7 cellular contexts compared by ENCODE assay signal in genomic region chr12:31326689-31327659, GRCh38. TPM values are rescaled to one million over a fixed set of nuclear protein-coding genes. Genes with fewer than 3 reads are reported as not detected.
DNase-seq lines count a peak whose midpoint lies in the region; ATAC-seq and TF ChIP-seq lines count a peak whose summit lies in the region.

No MANE protein-coding gene starts in this region.

- peaks cover 19% of the 10 kb centered on the region for H3K4me1 Mint-ChIP-seq in GM23338

- H3K27me3 Mint-ChIP-seq in GM23338 (ENCODE audit: insufficient read depth, low read depth, poor library complexity) = peaks cover 25% of the 10 kb centered on the region

- peak overlapping the region; percentile 83 for H3K4me2 ChIP-seq in GM23338

- H4K20me1 ChIP-seq in GM23338 (replicated peaks; ENCODE audit: insufficient read depth) = peaks cover 8% of the 10 kb centered on the region

- H3K27ac Mint-ChIP-seq in GM23338 = peak overlapping the region; percentile 99

- no peak for TF ChIP-seq CTCF in GM23338 (conservative IDR thresholded peaks at IDR 0.05; ENCODE audit: low read depth in 2 of 2)
- TF ChIP-seq CTCF in fibroblast of the aortic adventitia (IDR thresholded peaks at IDR 0.05; ENCODE audit: insufficient read depth, low read length) = no peak

- DNase-seq in GM23338 (ENCODE audit: low spot score) (no peak), SHP77 treated with DMSO at 0.1 percent for 48 hours (lab: John Stamatoyannopoulos, UW) (peak; percentile 58), fibroblast of the aortic adventitia (ENCODE audit: low read depth) (peak; percentile 32), sciatic nerve (ENCODE audit: low spot score) (no peak), NCI-H526 treated with DMSO at 0.1 percent for 48 hours (lab: John Stamatoyannopoulos, UW) (no peak), NCI-H2029 (lab: John Stamatoyannopoulos, UW) (no peak), activated gamma-delta T cell (lab: John Stamatoyannopoulos, UW) (no peak)

- no peak for ATAC-seq in GM23338
- ATAC-seq in sciatic nerve = peak; percentile 1

- H3F3A ChIP-seq in GM23338 (replicated peaks; ENCODE audit: low read depth) = no peaks in the 10 kb centered on the region

- H3K9me2 ChIP-seq in GM23338 (ENCODE audit: insufficient read depth) = no peaks in the 10 kb centered on the region

- H3K4me3 ChIP-seq in GM23338 (peak overlapping the region; percentile 53), fibroblast of the aortic adventitia (ENCODE audit: low read depth, low read length) (peak overlapping the region; percentile 91)

- H3K36me3 Mint-ChIP-seq in GM23338 (ENCODE audit: low read depth) = peaks cover 28% of the 10 kb centered on the region

- H3K9me3 Mint-ChIP-seq in GM23338 = peaks cover 6% of the 10 kb centered on the region

- H3K27ac ChIP-seq in GM23338 (ENCODE audit: low read depth) = peak overlapping the region; percentile 75

- H2AFZ ChIP-seq in GM23338 = no peak overlapping the region

- intact Hi-C loops in sciatic nerve (cut with DNase I) = no loop called here

- peaks cover 17% of the 10 kb centered on the region for H3K4me1 ChIP-seq in GM23338 (ENCODE audit: insufficient read depth)

- H3K79me2 ChIP-seq in GM23338 (replicated peaks; ENCODE audit: insufficient read depth) = peaks cover 43% of the 10 kb centered on the region

- H3K27me3 ChIP-seq in GM23338 (ENCODE audit: insufficient read depth) = no peaks in the 10 kb centered on the region

- peak overlapping the region; percentile 98 for H3K4me3 Mint-ChIP-seq in GM23338

- no peaks in the 10 kb centered on the region for H3K36me3 ChIP-seq in GM23338 (ENCODE audit: insufficient read depth)

TF ChIP-seq in GM23338, 12 proteins besides CTCF, POLR2A, EP300 and RAD21:
- TF ChIP-seq EZH2 (IDR thresholded peaks at IDR 0.05; ENCODE audit: low read depth, unreplicated experiment) = no peak
- no peak for TF ChIP-seq ZNF331 (CRISPR knock-in tag; IDR thresholded peaks at IDR 0.05; ENCODE audit: low read depth)
- TF ChIP-seq, protein P1, sequence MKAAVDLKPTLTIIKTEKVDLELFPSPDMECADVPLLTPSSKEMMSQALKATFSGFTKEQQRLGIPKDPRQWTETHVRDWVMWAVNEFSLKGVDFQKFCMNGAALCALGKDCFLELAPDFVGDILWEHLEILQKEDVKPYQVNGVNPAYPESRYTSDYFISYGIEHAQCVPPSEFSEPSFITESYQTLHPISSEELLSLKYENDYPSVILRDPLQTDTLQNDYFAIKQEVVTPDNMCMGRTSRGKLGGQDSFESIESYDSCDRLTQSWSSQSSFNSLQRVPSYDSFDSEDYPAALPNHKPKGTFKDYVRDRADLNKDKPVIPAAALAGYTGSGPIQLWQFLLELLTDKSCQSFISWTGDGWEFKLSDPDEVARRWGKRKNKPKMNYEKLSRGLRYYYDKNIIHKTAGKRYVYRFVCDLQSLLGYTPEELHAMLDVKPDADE (IDR thresholded peaks at IDR 0.05) = no peak
TF ChIP-seq in GM23338: peak in this region for 0.

RNA-seq across cellular contexts. Expression of gene SINHCAF, which starts 1.0 kb away (rescaled TPM):
- total RNA-seq in GM23338 (2014; rRNA removed; shearing (Covaris generic)) = 569 and 581 TPM in 2 replicates
- 651 and 686 TPM in 2 replicates for polyA plus RNA-seq in GM23338 (2016; fragmentation: Nextera tagmentation; extraction: Ambion mirVana)
- total RNA-seq in fibroblast of the aortic adventitia (ENCODE audit: low replicate concordance) = 4.4 and 14.9 TPM in 2 replicates
- total RNA-seq in sciatic nerve = 12.4 TPM

Comparison
In these comparisons a context has a peak if more than half of its experiments do, and no peak if none do; other contexts are left out.
1. DNase-seq: peak in SHP77 treated with DMSO at 0.1 percent for 48 hours (single experiment) and fibroblast of the aortic adventitia (single experiment); none in GM23338 (single experiment), sciatic nerve (single experiment), NCI-H526 treated with DMSO at 0.1 percent for 48 hours (single experiment), NCI-H2029 (single experiment) and activated gamma-delta T cell (single experiment).
2. RNA of gene SINHCAF, which starts 1.0 kb away (total RNA-seq): 569 to 581 TPM in GM23338; 4.4 to 14.9 TPM in fibroblast of the aortic adventitia and 12.4 TPM in sciatic nerve (single experiment); every median in the first group is over 10 times any median in the second.